In the genomic region with DNA sequence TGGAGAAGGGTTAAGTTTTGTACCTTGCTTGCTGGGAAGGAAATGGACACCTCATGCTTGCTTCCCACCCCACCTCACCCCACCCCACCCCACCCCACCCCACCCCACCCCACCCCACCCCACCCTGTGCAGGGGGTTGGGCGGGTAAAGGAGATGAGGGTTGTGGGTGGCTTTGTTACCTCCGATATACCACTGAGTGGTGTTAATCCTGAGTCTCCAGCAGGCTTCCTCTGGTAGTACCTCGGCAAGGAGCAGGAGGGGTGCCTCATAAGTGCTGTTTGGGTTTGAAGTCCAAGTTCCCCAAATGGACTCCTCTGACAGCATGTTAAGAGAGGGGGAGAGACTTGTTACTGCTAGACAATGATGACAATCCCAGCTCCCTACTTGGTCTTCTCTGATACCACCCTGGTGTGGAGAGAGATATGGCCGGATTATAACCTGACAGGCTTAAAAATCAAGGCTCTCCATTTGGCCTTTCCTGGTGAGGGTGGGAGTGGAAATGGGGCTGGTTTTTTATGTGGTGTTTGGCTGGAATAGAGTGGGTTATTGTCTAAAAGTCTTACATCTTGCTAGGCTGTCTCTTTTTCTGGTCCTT, we compare ENCODE assay signal across 20 cellular contexts. TPM values are rescaled to one million over a fixed set of nuclear protein-coding genes. Genes with fewer than 3 reads are reported as not detected.
DNase-seq lines count a peak whose midpoint lies in the region; ATAC-seq and TF ChIP-seq lines count a peak whose summit lies in the region.
"Had no signal": no experiment of that assay in that cellular context is flagged by ENCODE, and none has a peak within 500 bp of the region (broad histone marks: within the 10 kb centered on the region; RNA-seq: fewer than 3 reads in every experiment).

No MANE protein-coding gene starts in this region.

- no peak overlapping the region for H3K4me3 ChIP-seq in left ventricle myocardium inferior
- H3K4me3 ChIP-seq in effector memory CD4-positive, alpha-beta T cell (ENCODE audit: insufficient read depth, low read depth, low read length, poor library complexity, severe bottlenecking), result no peak overlapping the region
- H3K4me3 ChIP-seq: HAP-1, left lung, vagina had no signal

- CTCF ChIA-PET in activated B cell treated with CpG ODN at 0.5 μM for 24 hours (lab: Charles Lee), result no interaction called here

- H3K27ac Mint-ChIP-seq in activated B cell treated with CpG ODN at 0.5 μM for 24 hours (peak overlapping the region; percentile 24), naive B cell (peak overlapping the region; percentile 47 to 94 (median 84))
- H3K27ac Mint-ChIP-seq: activated CD4-positive, alpha-beta memory T cell treated with anti-CD3 and anti-CD28 coated beads for 36 hours had no signal

- H3K36me3 Mint-ChIP-seq in activated B cell treated with CpG ODN at 0.5 μM for 24 hours (ENCODE audit: low read depth), result peaks cover 24% of the 10 kb centered on the region
- no peaks in the 10 kb centered on the region for H3K36me3 Mint-ChIP-seq in naive B cell

- H3K27me3 Mint-ChIP-seq in activated B cell treated with CpG ODN at 0.5 μM for 24 hours (no peaks in the 10 kb centered on the region), naive B cell (no peaks in the 10 kb centered on the region)
- H3K27me3 Mint-ChIP-seq: activated CD4-positive, alpha-beta memory T cell treated with anti-CD3 and anti-CD28 coated beads for 36 hours had no signal

- H3K27ac ChIP-seq in left ventricle myocardium inferior (replicated peaks), result peak overlapping the region; percentile 37
- no peak overlapping the region for H3K27ac ChIP-seq in effector memory CD4-positive, alpha-beta T cell (ENCODE audit: insufficient read depth, low read length, poor library complexity, severe bottlenecking)
- H3K27ac ChIP-seq: foreskin keratinocyte, left lung had no signal

- H3K4me1 Mint-ChIP-seq in activated B cell treated with CpG ODN at 0.5 μM for 24 hours (peaks cover 48% of the 10 kb centered on the region), naive B cell (peaks cover 14 to 61% (median 30%) of the 10 kb centered on the region in 3 donors)

- no peak overlapping the region for H3K4me3 Mint-ChIP-seq in activated B cell treated with CpG ODN at 0.5 μM for 24 hours
- H3K4me3 Mint-ChIP-seq in naive B cell, result peak overlapping the region in 2 of 8 donors; percentile 22 to 63
- H3K4me3 Mint-ChIP-seq: activated CD4-positive, alpha-beta memory T cell treated with anti-CD3 and anti-CD28 coated beads for 36 hours; CD14-positive monocyte had no signal

- intact Hi-C loops in left ventricle myocardium inferior (cut with micrococcal nuclease), result no loop called here
- intact Hi-C loops in left ventricle myocardium superior (cut with micrococcal nuclease), result no loop called here
- intact Hi-C loops in activated B cell treated with CpG ODN at 0.5 μM for 24 hours (cut with micrococcal nuclease), result no loop called here

- POLR2A ChIA-PET in activated B cell treated with CpG ODN at 0.5 μM for 24 hours (lab: Charles Lee), result no interaction called here

- H3K36me3 ChIP-seq in left ventricle myocardium inferior, result peaks cover 17% of the 10 kb centered on the region
- peaks cover 13% of the 10 kb centered on the region for H3K36me3 ChIP-seq in effector memory CD4-positive, alpha-beta T cell (ENCODE audit: control insufficient read depth, insufficient read depth, low read length)
- H3K36me3 ChIP-seq: HAP-1 had no signal

- TF ChIP-seq CTCF in left ventricle myocardium inferior (IDR thresholded peaks at IDR 0.05; ENCODE audit: borderline replicate concordance) (no peak), activated B cell treated with CpG ODN at 0.5 μM for 24 hours (IDR thresholded peaks at IDR 0.05) (no peak)

- peaks cover 90% of the 10 kb centered on the region for H3K4me1 ChIP-seq in left ventricle myocardium inferior
- peaks cover 2% of the 10 kb centered on the region for H3K4me1 ChIP-seq in effector memory CD4-positive, alpha-beta T cell (ENCODE audit: control insufficient read depth, insufficient read depth, low read length, poor library complexity, severe bottlenecking)

- ATAC-seq in left ventricle myocardium superior (no peak), activated B cell treated with CpG ODN at 0.5 μM for 24 hours (ENCODE audit: low read depth) (no peak), naive B cell (ENCODE audit: low read depth in 2 of 2) (no peak)
- ATAC-seq: foreskin keratinocyte, left lung, SK-N-SH treated with all-trans-retinoic acid at 6 μM for 48 hours had no signal

- H3K27me3 ChIP-seq in left ventricle myocardium inferior (ENCODE audit: low read depth), result no peaks in the 10 kb centered on the region
- no peaks in the 10 kb centered on the region for H3K27me3 ChIP-seq in effector memory CD4-positive, alpha-beta T cell (replicated peaks; ENCODE audit: control insufficient read depth, insufficient read depth, low read length, poor library complexity, severe bottlenecking)
- H3K27me3 ChIP-seq: foreskin keratinocyte, left lung, vagina had no signal

- DNase-seq in left ventricle myocardium inferior (no peak), left ventricle myocardium superior (no peak), activated B cell treated with CpG ODN at 0.5 μM for 24 hours (no peak), naive B cell (no peak), ureter (ENCODE audit: low spot score) (no peak)
- no peak for DNase-seq in stimulated activated CD4-positive, alpha-beta T cell treated with anti-CD3 and anti-CD28 coated beads, Interleukin-2, amount 100 ng/mL, for 24 hours
- DNase-seq in effector memory CD4-positive, alpha-beta T cell, result no peak
- DNase-seq: activated CD4-positive, alpha-beta memory T cell treated with anti-CD3 and anti-CD28 coated beads for 36 hours; activated CD4-positive, CD25-positive, alpha-beta regulatory T cell; activated naive CD4-positive, alpha-beta T cell; foreskin keratinocyte; hippocampal formation; left lung; NCI-H146; NCI-H446 treated with DMSO at 0.1 percent for 48 hours; substantia nigra had no signal

- H3K9me3 ChIP-seq in left ventricle myocardium inferior (replicated peaks), result no peaks in the 10 kb centered on the region
- no peaks in the 10 kb centered on the region for H3K9me3 ChIP-seq in effector memory CD4-positive, alpha-beta T cell (ENCODE audit: control insufficient read depth, low read length)
- H3K9me3 ChIP-seq: HAP-1, left lung, vagina had no signal

- no peaks in the 10 kb centered on the region for H3K9me3 Mint-ChIP-seq in activated B cell treated with CpG ODN at 0.5 μM for 24 hours
- no peaks in the 10 kb centered on the region for H3K9me3 Mint-ChIP-seq in naive B cell
- H3K9me3 Mint-ChIP-seq: activated CD4-positive, alpha-beta memory T cell treated with anti-CD3 and anti-CD28 coated beads for 36 hours; CD14-positive monocyte had no signal

RNA-seq across cellular contexts. Expression of gene SAMD8, which starts 11.7 kb away (rescaled TPM):
- 24.6 TPM for total RNA-seq in left ventricle myocardium inferior
- total RNA-seq in left ventricle myocardium superior, result 23.1 TPM
- 25.8 and 29.1 TPM in 2 replicates for total RNA-seq in activated B cell treated with CpG ODN at 0.5 μM for 24 hours
- 10 to 100 TPM; 11.9 to 20.1 (median 15.6) TPM for polyA plus RNA-seq in naive B cell (ENCODE audit: low read depth in 6 of 6)
- total RNA-seq in ureter, result 26.0 TPM
